Comparison of ENCODE assay signal across 15 cellular contexts in genomic region chr17:17874478-17874877, GRCh38. TPM values are rescaled to one million over a fixed set of nuclear protein-coding genes. Genes with fewer than 3 reads are reported as not detected.
A peak's percentile ranks its signal among the peaks of the same experiment; 100 is the strongest.
DNase-seq lines count a peak whose midpoint lies in the region; ATAC-seq, FAIRE-seq and TF ChIP-seq lines count a peak whose summit lies in the region.
"Had no signal": no experiment of that assay in that cellular context is flagged by ENCODE, and none has a peak within 500 bp of the region (broad histone marks: within the 10 kb centered on the region; RNA-seq: fewer than 3 reads in every experiment).

No MANE protein-coding gene starts in this region.

- H3K27me3 Mint-ChIP-seq in astrocyte (ENCODE audit: low read depth, unreplicated experiment) (no peaks in the 10 kb centered on the region), glutamatergic neuron (ENCODE audit: unreplicated experiment) (no peaks in the 10 kb centered on the region)

- H2AFZ ChIP-seq in astrocyte (ENCODE audit: low read depth, low read length) (no peak overlapping the region), Karpas-422 (ENCODE audit: low read length) (no peak overlapping the region)

- H3K9me3 Mint-ChIP-seq in astrocyte (ENCODE audit: unreplicated experiment) (peaks cover 1% of the 10 kb centered on the region), glutamatergic neuron (ENCODE audit: unreplicated experiment) (peaks cover 10% of the 10 kb centered on the region)

- H3K27me3 ChIP-seq in AG04450 (ENCODE audit: control insufficient read depth, insufficient read depth, low read length) (no peaks in the 10 kb centered on the region), astrocyte (ENCODE audit: insufficient read depth, low read length) (no peaks in the 10 kb centered on the region), Karpas-422 (ENCODE audit: low read length) (no peaks in the 10 kb centered on the region), colonic mucosa (no peaks in the 10 kb centered on the region)
- H3K27me3 ChIP-seq: left lung, neutrophil had no signal

- H3K4me3 ChIP-seq in AG04450 (ENCODE audit: low read depth, low read length) (no peak overlapping the region), astrocyte (ENCODE audit: insufficient read depth, low read depth, low read length) (no peak overlapping the region), Karpas-422 (ENCODE audit: low read length) (no peak overlapping the region), colonic mucosa (no peak overlapping the region)
- H3K4me3 ChIP-seq: left lung had no signal

- FAIRE-seq in astrocyte (lab: Jason Lieb, UNC): no peak
- FAIRE-seq: frontal cortex had no signal

- TF ChIP-seq CTCF in AG04450 (IDR thresholded peaks at IDR 0.05; ENCODE audit: low read depth, low read length): no peak
- TF ChIP-seq CTCF in astrocyte (IDR thresholded peaks at IDR 0.05; ENCODE audit: insufficient read depth, low read depth, low read length): no peak
- TF ChIP-seq CTCF in glutamatergic neuron (IDR thresholded peaks at IDR 0.05; ENCODE audit: partially characterized antibody, unreplicated experiment): no peak
- TF ChIP-seq CTCF in colonic mucosa (IDR thresholded peaks at IDR 0.05): no peak

- H3K4me3 Mint-ChIP-seq in astrocyte (ENCODE audit: unreplicated experiment) (no peak overlapping the region), glutamatergic neuron (ENCODE audit: unreplicated experiment) (no peak overlapping the region)

- ATAC-seq in GM21576 (IDR thresholded peaks at IDR 0.05; ENCODE audit: unreplicated experiment): no peak
- ATAC-seq in HG02884 (IDR thresholded peaks at IDR 0.05; ENCODE audit: unreplicated experiment): no peak
- ATAC-seq: left lung had no signal

- no peaks in the 10 kb centered on the region for H3K79me2 ChIP-seq in astrocyte (ENCODE audit: insufficient read depth, low read length)
- H3K79me2 ChIP-seq in Karpas-422 (ENCODE audit: low read length): no peaks in the 10 kb centered on the region

- no peak overlapping the region for H3K9ac ChIP-seq in astrocyte (ENCODE audit: low read length)
- no peak overlapping the region for H3K9ac ChIP-seq in Karpas-422 (ENCODE audit: low read length)
- no peak overlapping the region for H3K9ac ChIP-seq in colonic mucosa (ENCODE audit: low read depth in 2 of 2, low read length in 2 of 2)

- H3K27ac Mint-ChIP-seq in astrocyte (ENCODE audit: unreplicated experiment) (no peak overlapping the region), glutamatergic neuron (ENCODE audit: unreplicated experiment) (peak overlapping the region; percentile 12)

- H3K4me1 Mint-ChIP-seq in astrocyte (ENCODE audit: low read depth, unreplicated experiment) (peaks cover 18% of the 10 kb centered on the region), glutamatergic neuron (ENCODE audit: low read depth, unreplicated experiment) (peaks cover 44% of the 10 kb centered on the region)

- H3K36me3 ChIP-seq in astrocyte (ENCODE audit: insufficient read depth, low read length) (peaks cover 4% of the 10 kb centered on the region), Karpas-422 (ENCODE audit: insufficient read depth, low read length) (no peaks in the 10 kb centered on the region), colonic mucosa (peaks cover 5% of the 10 kb centered on the region)

- DNase-seq in AG04450 (ENCODE audit: low read depth, low spot score) (peak; percentile 44), HPDE6-E6E7 (ENCODE audit: extremely low spot score) (peak; percentile 54), astrocyte (ENCODE audit: low read depth) (peak; percentile 68), glutamatergic neuron (no peak), Karpas-422 (no peak), colonic mucosa (no peak)
- DNase-seq: C1 segment of cervical spinal cord; left lung; NCI-H1092 treated with DMSO at 0.1 percent for 48 hours; NCI-H526 treated with DMSO at 0.1 percent for 48 hours; stimulated activated CD8-positive, alpha-beta memory T cell treated with anti-CD3 and anti-CD28 coated beads, Interleukin-4, amount 100 ng/mL, for 48 hours had no signal

- CTCF ChIA-PET in AG04450 (lab: Charles Lee): interaction anchor here (0.6 to 1.3 kb wide), 2 partner anchors 14 to 233 kb away, joined by 3 to 6 read pairs; no protein-coding TSS in a partner anchor

- H3K4me1 ChIP-seq in astrocyte (ENCODE audit: insufficient read depth, low read length) (peaks cover 26% of the 10 kb centered on the region), Karpas-422 (ENCODE audit: low read length) (no peaks in the 10 kb centered on the region), colonic mucosa (no peaks in the 10 kb centered on the region)

- H3K4me2 ChIP-seq in astrocyte (ENCODE audit: low read length) (no peak overlapping the region), Karpas-422 (ENCODE audit: low read depth, low read length, poor library complexity, severe bottlenecking) (no peak overlapping the region)

- intact Hi-C loops in colonic mucosa (cut with DNase I): no loop called here

- H3K9me2 ChIP-seq in Karpas-422 (replicated peaks; ENCODE audit: insufficient read depth, low read length): no peaks in the 10 kb centered on the region

- POLR2A ChIA-PET in AG04450 (lab: Yijun Ruan, JAX): no interaction called here

- H3K9me3 ChIP-seq in AG04450 (ENCODE audit: control insufficient read depth, insufficient read depth, low read length): 0 out of 2 replicates have a peak, but pooled peaks cover 4% of the 10 kb centered on the region
- H3K9me3 ChIP-seq in astrocyte (ENCODE audit: insufficient read depth, low read depth, low read length): no peaks in the 10 kb centered on the region
- H3K9me3 ChIP-seq in Karpas-422 (ENCODE audit: low read length): no peaks in the 10 kb centered on the region
- no peaks in the 10 kb centered on the region for H3K9me3 ChIP-seq in colonic mucosa
- H3K9me3 ChIP-seq: left lung, neutrophil had no signal

- H4K20me1 ChIP-seq in astrocyte (ENCODE audit: insufficient read depth, low read length) (peaks cover 15% of the 10 kb centered on the region), Karpas-422 (ENCODE audit: insufficient read depth, low read depth, low read length) (peaks cover under 1% of the 10 kb centered on the region; the same call in 1 of the 2 replicates)

- H3K27ac ChIP-seq in AG04450 (ENCODE audit: low read depth, low read length) (no peak overlapping the region), astrocyte (ENCODE audit: low read depth, low read length) (no peak overlapping the region), Karpas-422 (ENCODE audit: low read length) (no peak overlapping the region), colonic mucosa (no peak overlapping the region)
- H3K27ac ChIP-seq: left lung, neutrophil had no signal

- H3K36me3 Mint-ChIP-seq in astrocyte (ENCODE audit: low read depth, unreplicated experiment): peaks cover 30% of the 10 kb centered on the region
- no peaks in the 10 kb centered on the region for H3K36me3 Mint-ChIP-seq in glutamatergic neuron (ENCODE audit: unreplicated experiment)

RNA-seq across cellular contexts. Expression of gene SREBF1, which starts 37.7 kb away (rescaled TPM):
- polyA plus RNA-seq in AG04450 (2011; rRNA removed): 13.6 and 13.7 TPM in 2 replicates
- 24.9 and 28.1 TPM in 2 replicates for polyA minus RNA-seq in AG04450 (2011; rRNA and poly(A)+ RNA removed)
- total RNA-seq in astrocyte: 59.2 and 65.6 TPM in 2 replicates
- total RNA-seq in glutamatergic neuron (ENCODE audit: unreplicated experiment): 365 TPM
- total RNA-seq in Karpas-422 (2014; rRNA removed; shearing (Covaris generic); ENCODE audit: low replicate concordance): 52.0 and 103 TPM in 2 replicates
- 100 to 1,000 TPM; 170 to 174 TPM for total RNA-seq in colonic mucosa

Comparison
In these comparisons a context has a peak if more than half of its experiments do, and no peak if none do; other contexts are left out.
1. DNase-seq: peak in AG04450 (single experiment), HPDE6-E6E7 (single experiment) and astrocyte (single experiment); none in glutamatergic neuron (single experiment), Karpas-422 (single experiment) and colonic mucosa (single experiment).